In the genomic region with DNA sequence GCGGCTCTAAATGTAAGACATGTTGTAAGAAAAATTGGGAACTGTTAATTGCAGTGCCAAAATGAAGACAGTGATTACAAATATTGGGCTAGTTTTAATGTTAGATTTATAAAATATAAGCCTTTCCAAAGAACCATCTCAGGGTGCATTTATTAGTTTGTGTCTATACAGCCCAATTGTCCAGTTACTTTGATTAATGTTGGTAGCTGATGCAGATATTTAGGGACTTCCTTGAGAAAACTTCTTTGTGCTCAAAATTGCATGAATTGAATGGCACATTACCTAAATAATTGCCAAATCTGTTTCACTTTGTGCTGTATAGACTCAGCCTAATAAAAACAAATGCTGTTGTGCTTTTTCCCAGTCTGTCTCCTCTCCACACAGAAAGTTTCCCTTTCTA, we compare ENCODE assay signal across 16 cellular contexts.
A peak's percentile ranks its signal among the peaks of the same experiment; 100 is the strongest.
DNase-seq lines count a peak whose midpoint lies in the region; ATAC-seq lines count a peak whose summit lies in the region.
"Had no signal": no experiment of that assay in that cellular context is flagged by ENCODE, and none has a peak within 500 bp of the region (broad histone marks: within the 10 kb centered on the region; RNA-seq: fewer than 3 reads in every experiment).

No MANE protein-coding gene starts in this region.

- ATAC-seq in activated T-cell treated with anti-CD3 and anti-CD28 coated beads, Interleukin-2, amount 50 U/mL, for 72 hours (replicated peaks in 1 of 2): no peak
- peak; percentile 2 for ATAC-seq in HG03354 (IDR thresholded peaks at IDR 0.05; ENCODE audit: poor library complexity, severe bottlenecking, unreplicated experiment)
- no peak for ATAC-seq in stimulated activated effector memory CD8-positive, alpha-beta T cell treated with anti-CD3 and anti-CD28 coated beads, Interleukin-12 subunit alpha, Interleukin-12 subunit beta, amount 100 ng/mL, for 72 hours
- ATAC-seq: pancreas had no signal

- no peaks in the 10 kb centered on the region for H3K27me3 Mint-ChIP-seq in activated T-cell treated with anti-CD3 and anti-CD28 coated beads, Interleukin-2, amount 50 U/mL, for 72 hours (ENCODE audit: low read depth)
- H3K27me3 Mint-ChIP-seq in activated naive CD8-positive, alpha-beta T cell treated with anti-CD3 and anti-CD28 coated beads for 36 hours: no peaks in the 10 kb centered on the region

- peak overlapping the region; percentile 97 for H3K27ac Mint-ChIP-seq in activated T-cell treated with anti-CD3 and anti-CD28 coated beads, Interleukin-2, amount 50 U/mL, for 72 hours
- H3K27ac Mint-ChIP-seq in activated naive CD8-positive, alpha-beta T cell treated with anti-CD3 and anti-CD28 coated beads for 36 hours: peak overlapping the region; percentile 99
- peak overlapping the region; percentile 99 for H3K27ac Mint-ChIP-seq in stimulated activated effector memory CD8-positive, alpha-beta T cell treated with anti-CD3 and anti-CD28 coated beads, Interleukin-12 subunit alpha, Interleukin-12 subunit beta, amount 100 ng/mL, for 72 hours
- H3K27ac Mint-ChIP-seq: HFFc6 had no signal

- no peak for DNase-seq in activated T-cell treated with anti-CD3 and anti-CD28 coated beads, Interleukin-2, amount 50 U/mL, for 72 hours
- DNase-seq in activated T-cell treated with anti-CD3 and anti-CD28 coated beads for 4 hours (no peak), NCI-H1436 treated with DMSO at 0.1 percent for 48 hours (lab: John Stamatoyannopoulos, UW) (no peak), HT-29 (ENCODE audit: low spot score) (no peak)
- DNase-seq in activated naive CD8-positive, alpha-beta T cell treated with anti-CD3 and anti-CD28 coated beads for 36 hours: no peak
- DNase-seq in stimulated activated effector memory CD8-positive, alpha-beta T cell treated with anti-CD3 and anti-CD28 coated beads, Interleukin-12 subunit alpha, Interleukin-12 subunit beta, amount 100 ng/mL, for 72 hours (ENCODE audit: low spot score in 2 of 2): no peak
- no peak for DNase-seq in stimulated activated CD4-positive, alpha-beta T cell treated with anti-CD3 and anti-CD28 coated beads, Interleukin-4, amount 100 ng/mL, for 24 hours
- DNase-seq: amniotic stem cell, foreskin fibroblast, GDM1, HFFc6, KBM-7, NCI-H1092, NCI-H2171 treated with DMSO at 0.1 percent for 48 hours, pancreas had no signal

- H3K4me3 Mint-ChIP-seq in activated T-cell treated with anti-CD3 and anti-CD28 coated beads, Interleukin-2, amount 50 U/mL, for 72 hours: peak overlapping the region; percentile 86 to 90
- peak overlapping the region; percentile 87 for H3K4me3 Mint-ChIP-seq in activated naive CD8-positive, alpha-beta T cell treated with anti-CD3 and anti-CD28 coated beads for 36 hours
- H3K4me3 Mint-ChIP-seq in stimulated activated effector memory CD8-positive, alpha-beta T cell treated with anti-CD3 and anti-CD28 coated beads, Interleukin-12 subunit alpha, Interleukin-12 subunit beta, amount 100 ng/mL, for 72 hours: peak overlapping the region; percentile 78
- H3K4me3 Mint-ChIP-seq: HFFc6 had no signal

- H3K4me1 Mint-ChIP-seq in activated T-cell treated with anti-CD3 and anti-CD28 coated beads, Interleukin-2, amount 50 U/mL, for 72 hours (ENCODE audit: low read depth): peaks cover 50% of the 10 kb centered on the region
- peaks cover 37% of the 10 kb centered on the region for H3K4me1 Mint-ChIP-seq in activated naive CD8-positive, alpha-beta T cell treated with anti-CD3 and anti-CD28 coated beads for 36 hours
- H3K4me1 Mint-ChIP-seq in stimulated activated effector memory CD8-positive, alpha-beta T cell treated with anti-CD3 and anti-CD28 coated beads, Interleukin-12 subunit alpha, Interleukin-12 subunit beta, amount 100 ng/mL, for 72 hours: peaks cover 20% of the 10 kb centered on the region

- H3K9me3 Mint-ChIP-seq in activated T-cell treated with anti-CD3 and anti-CD28 coated beads, Interleukin-2, amount 50 U/mL, for 72 hours: no peaks in the 10 kb centered on the region
- no peaks in the 10 kb centered on the region for H3K9me3 Mint-ChIP-seq in activated naive CD8-positive, alpha-beta T cell treated with anti-CD3 and anti-CD28 coated beads for 36 hours
- H3K9me3 Mint-ChIP-seq in stimulated activated effector memory CD8-positive, alpha-beta T cell treated with anti-CD3 and anti-CD28 coated beads, Interleukin-12 subunit alpha, Interleukin-12 subunit beta, amount 100 ng/mL, for 72 hours: no peaks in the 10 kb centered on the region
- H3K9me3 Mint-ChIP-seq: HFFc6 had no signal

- H3K36me3 Mint-ChIP-seq in activated T-cell treated with anti-CD3 and anti-CD28 coated beads, Interleukin-2, amount 50 U/mL, for 72 hours (ENCODE audit: insufficient read depth in 2 of 2): peaks cover 44 to 61% of the 10 kb centered on the region in 2 donors
- H3K36me3 Mint-ChIP-seq in activated naive CD8-positive, alpha-beta T cell treated with anti-CD3 and anti-CD28 coated beads for 36 hours: peaks cover 91% of the 10 kb centered on the region
- peaks cover 100% of the 10 kb centered on the region for H3K36me3 Mint-ChIP-seq in stimulated activated effector memory CD8-positive, alpha-beta T cell treated with anti-CD3 and anti-CD28 coated beads, Interleukin-12 subunit alpha, Interleukin-12 subunit beta, amount 100 ng/mL, for 72 hours
